In genomic region chr4:4533461-4534169, GRCh38 we compare ENCODE assay signal across 15 cellular contexts.
"Had no signal": no experiment of that assay in that cellular context is flagged by ENCODE, and none has a peak within 500 bp of the region (broad histone marks: within the 10 kb centered on the region; RNA-seq: fewer than 3 reads in every experiment).

No MANE protein-coding gene starts in this region.

- H3K4me1 ChIP-seq: ascending aorta, left lung had no signal

- FAIRE-seq: bronchial epithelial cell, islet of Langerhans, pancreas had no signal

- DNase-seq: activated naive CD4-positive, alpha-beta T cell treated with Interleukin-2 at 50 U/mL for 16 hours; activated naive CD8-positive, alpha-beta T cell treated with anti-CD3 and anti-CD28 coated beads, Interleukin-2, amount 50 U/mL, for 24 hours; activated T-cell treated with anti-CD3 and anti-CD28 coated beads for 4 hours; endodermal cell; left lung; mucosa of descending colon; naive thymus-derived CD4-positive, alpha-beta T cell; pancreas; stimulated activated CD4-positive, alpha-beta T cell treated with anti-CD3 and anti-CD28 coated beads, Interleukin-12 subunit alpha, Interleukin-12 subunit beta, amount 100 ng/mL, for 4 hours; stimulated activated CD4-positive, alpha-beta T cell treated with anti-CD3 and anti-CD28 coated beads, Interleukin-2, amount 100 ng/mL, for 24 hours had no signal

- H3K4me3 ChIP-seq: ascending aorta, left lung, mucosa of descending colon, pancreas had no signal

- H3K36me3 ChIP-seq: ascending aorta, left lung, pancreas had no signal

- H3K9me3 ChIP-seq: ascending aorta, left lung, mucosa of descending colon, pancreas had no signal

- H3K27me3 ChIP-seq: ascending aorta, left lung, pancreas had no signal

- ATAC-seq: activated CD4-positive, CD25-positive, alpha-beta regulatory T cell treated with anti-CD3 and anti-CD28 coated beads, Interleukin-2, amount 50 U/mL, for 24 hours; activated naive CD8-positive, alpha-beta T cell treated with anti-CD3 and anti-CD28 coated beads, Interleukin-2, amount 50 U/mL, for 24 hours; esophagus mucosa; left lung; mucosa of descending colon; naive thymus-derived CD4-positive, alpha-beta T cell; pancreas had no signal

- H3K27ac ChIP-seq: ascending aorta, left lung, pancreas had no signal
